In the genomic region with DNA sequence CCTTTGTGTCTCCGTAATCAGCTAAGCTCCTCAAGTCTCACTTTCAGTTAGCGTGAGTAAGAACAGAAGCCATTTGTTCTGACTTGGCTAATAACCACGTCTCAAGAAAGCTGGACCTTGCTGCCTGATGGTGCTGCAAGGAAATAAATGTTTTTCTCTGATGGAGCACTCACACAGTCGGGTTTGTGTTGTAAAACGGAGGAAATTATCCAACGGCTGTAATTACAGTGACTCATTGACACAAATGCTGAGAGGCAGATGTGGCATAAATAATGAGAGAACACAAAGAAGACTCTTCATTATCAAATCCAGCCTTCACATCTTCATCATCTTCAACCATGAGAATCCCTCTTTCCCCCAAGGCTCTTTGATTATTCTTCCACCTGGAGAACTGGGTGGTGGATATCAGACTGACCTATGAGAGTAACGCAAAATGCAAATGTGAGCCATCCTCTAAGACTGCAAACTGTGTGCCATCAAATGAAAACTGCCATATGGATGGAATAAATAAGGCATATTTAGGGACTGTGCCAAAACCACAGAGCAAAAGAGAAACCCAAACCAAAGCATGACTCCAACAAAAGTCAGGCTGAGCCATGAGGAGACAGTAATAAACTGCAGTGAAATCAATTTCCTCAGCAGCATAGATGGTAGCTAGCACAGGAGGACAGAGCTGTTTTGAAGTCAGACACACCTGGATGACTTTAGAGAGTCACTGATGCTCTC, we compare ENCODE assay signal across 13 cellular contexts.
A peak's percentile ranks its signal among the peaks of the same experiment; 100 is the strongest.
DNase-seq lines count a peak whose midpoint lies in the region; TF ChIP-seq lines count a peak whose summit lies in the region.
"Had no signal": no experiment of that assay in that cellular context is flagged by ENCODE, and none has a peak within 500 bp of the region (broad histone marks: within the 10 kb centered on the region; RNA-seq: fewer than 3 reads in every experiment).

No MANE protein-coding gene starts in this region.

- H3K27ac ChIP-seq in AG04450 (ENCODE audit: low read depth, low read length) = peak overlapping the region; percentile 88
- H3K27ac ChIP-seq: KMS-11 had no signal

- no peaks in the 10 kb centered on the region for H3K4me1 Mint-ChIP-seq in glutamatergic neuron (ENCODE audit: low read depth, unreplicated experiment)
- H3K4me1 Mint-ChIP-seq: CD4-positive, alpha-beta memory T cell had no signal

- H3K9me3 Mint-ChIP-seq in glutamatergic neuron (ENCODE audit: unreplicated experiment) = no peaks in the 10 kb centered on the region

- TF ChIP-seq CTCF in AG04450 (IDR thresholded peaks at IDR 0.05; ENCODE audit: low read depth, low read length) (no peak), BE2C (IDR thresholded peaks at IDR 0.05; ENCODE audit: low read depth, low read length) (no peak), glutamatergic neuron (IDR thresholded peaks at IDR 0.05; ENCODE audit: partially characterized antibody, unreplicated experiment) (no peak)

- H3K27me3 Mint-ChIP-seq in glutamatergic neuron (ENCODE audit: unreplicated experiment) = no peaks in the 10 kb centered on the region
- H3K27me3 Mint-ChIP-seq: CD4-positive, alpha-beta memory T cell had no signal

- CTCF ChIA-PET in AG04450 (lab: Charles Lee) = interaction anchor here (0.6 kb wide), 1 partner anchor 1023 kb away, joined by 4 read pairs; no protein-coding TSS in a partner anchor

- no peak overlapping the region for H3K4me3 Mint-ChIP-seq in glutamatergic neuron (ENCODE audit: unreplicated experiment)
- H3K4me3 Mint-ChIP-seq: CD4-positive, alpha-beta memory T cell had no signal

- H3K4me1 ChIP-seq in BE2C = no peaks in the 10 kb centered on the region

- DNase-seq in AG04450 (ENCODE audit: low read depth, low spot score) (peak; percentile 84), LHCN-M2 (ENCODE audit: low read depth) (peak; percentile 85), astrocyte of the hippocampus (ENCODE audit: low read depth, low spot score) (peak; percentile 72), iris pigment epithelial cell (ENCODE audit: low read depth) (peak; percentile 77), BE2C (no peak), glutamatergic neuron (no peak), UCSD-AML1 (lab: John Stamatoyannopoulos, UW; ENCODE audit: unreplicated experiment) (no peak), LoVo (ENCODE audit: low spot score) (no peak)
- DNase-seq: CD4-positive, alpha-beta memory T cell; effector memory CD4-positive, alpha-beta T cell; SW 1271; trophoblast cell had no signal

- H3K9me3 ChIP-seq in AG04450 (ENCODE audit: control insufficient read depth, insufficient read depth, low read length) = no peaks in the 10 kb centered on the region
- no peaks in the 10 kb centered on the region for H3K9me3 ChIP-seq in BE2C

- no peaks in the 10 kb centered on the region for H3K36me3 Mint-ChIP-seq in glutamatergic neuron (ENCODE audit: unreplicated experiment)
- H3K36me3 Mint-ChIP-seq: CD4-positive, alpha-beta memory T cell had no signal

- H3K27ac Mint-ChIP-seq in glutamatergic neuron (ENCODE audit: unreplicated experiment) = no peak overlapping the region
- H3K27ac Mint-ChIP-seq: CD4-positive, alpha-beta memory T cell had no signal

- H3K27me3 ChIP-seq in AG04450 (ENCODE audit: control insufficient read depth, insufficient read depth, low read length) (no peaks in the 10 kb centered on the region), BE2C (no peaks in the 10 kb centered on the region)

- POLR2A ChIA-PET in AG04450 (lab: Yijun Ruan, JAX) = interaction anchor here (1.1 kb wide), 2 partner anchors 24 to 37 kb away, joined by 3 to 4 read pairs; no protein-coding TSS in a partner anchor

- no peaks in the 10 kb centered on the region for H3K36me3 ChIP-seq in BE2C

- H3K4me3 ChIP-seq in AG04450 (ENCODE audit: low read depth, low read length) (peak overlapping the region; percentile 45), BE2C (ENCODE audit: low read depth, low read length) (no peak overlapping the region)

Comparison
In these comparisons a context has a peak if more than half of its experiments do, and no peak if none do; other contexts are left out.
1. DNase-seq: peak in AG04450 (single experiment), LHCN-M2 (single experiment), astrocyte of the hippocampus (single experiment) and iris pigment epithelial cell (single experiment); none in BE2C (single experiment), glutamatergic neuron (single experiment), UCSD-AML1 (single experiment) and LoVo (single experiment).